8 cellular contexts compared by ENCODE assay signal in genomic region chr1:167936068-167936929, GRCh38. TPM values are rescaled to one million over a fixed set of nuclear protein-coding genes. Genes with fewer than 3 reads are reported as not detected.
DNase-seq lines count a peak whose midpoint lies in the region; ATAC-seq and TF ChIP-seq lines count a peak whose summit lies in the region.

Gene DCAF6, plus strand, starts transcription at chr1:167936683. Its CDS starts 229 bp downstream, at chr1:167936912.

- H3K79me2 ChIP-seq in SK-N-SH (ENCODE audit: insufficient read depth): peaks cover 87% of the 10 kb centered on the region

- H3K4me2 ChIP-seq in SK-N-SH: peak within 1 kb of the TSS; percentile 89

- peak within 1 kb of the TSS; percentile 94 to 100 for H3K27ac ChIP-seq in SK-N-SH (ENCODE audit: low read depth in 2 of 2, low read length in 1 of 2)

- no peak; a peak in 1 of 4 replicates for TF ChIP-seq EP300 in SK-N-SH (IDR thresholded peaks at IDR 0.05; ENCODE audit: borderline replicate concordance in 1 of 2, low read depth in 1 of 2, low read length in 1 of 2)

- H3K4me1 ChIP-seq in SK-N-SH (ENCODE audit: control insufficient read depth in 1 of 2, insufficient read depth in 2 of 2, low read depth in 1 of 2, low read length in 1 of 2): peaks cover 8 to 27% of the 10 kb centered on the region in 2 experiments; a peak in 3 of 4 replicates

- DNase-seq in GM04504 (ENCODE audit: low read depth) (peak; percentile 97), NCI-H1048 (lab: John Stamatoyannopoulos, UW) (peak; percentile 96), SK-N-SH (peak; percentile 97), germinal center (ENCODE audit: low spot score) (peak; percentile 99), non-pigmented ciliary epithelial cell (ENCODE audit: low read depth) (peak; percentile 94), superior temporal gyrus (ENCODE audit: extremely low spot score) (peak; percentile 99)
- peak; percentile 97 for DNase-seq in activated naive CD4-positive, alpha-beta T cell treated with anti-CD3 and anti-CD28 coated beads, Interleukin-2, amount 50 U/mL, for 16 hours

- no peaks in the 10 kb centered on the region for H3K9me2 ChIP-seq in SK-N-SH

- peak within 1 kb of the TSS; percentile 69 for H2AFZ ChIP-seq in SK-N-SH (ENCODE audit: low read depth)

- no peak for TF ChIP-seq RAD21 in SK-N-SH (IDR thresholded peaks at IDR 0.05; ENCODE audit: low read length)

- CTCF ChIA-PET in SK-N-SH (lab: Yijun Ruan, JAX): interaction anchor here (0.6 to 1.1 kb wide), 7 partner anchors 15 to 163 kb away, joined by 3 to 5 read pairs (median 3); no protein-coding TSS in a partner anchor

- peak; percentile 74 for ATAC-seq in HG02571 (IDR thresholded peaks at IDR 0.05; ENCODE audit: unreplicated experiment)

- POLR2A ChIA-PET in SK-N-SH (lab: Yijun Ruan, JAX): interaction anchor here (1.0 to 1.3 kb wide), 3 partner anchors 200 to 214 kb away, joined by 3 read pairs; partner anchors contain the start of gene MPZL1

- H3K9ac ChIP-seq in SK-N-SH: peak within 1 kb of the TSS; percentile 94

- peak within 1 kb of the TSS; percentile 71 to 81 for H3K4me3 ChIP-seq in SK-N-SH (ENCODE audit: low read depth in 2 of 2, low read length in 1 of 2)

- H3K36me3 ChIP-seq in SK-N-SH (replicated peaks in 1 of 2; ENCODE audit: control insufficient read depth in 1 of 2, insufficient read depth in 2 of 2, low read length in 1 of 2): no peaks in the 10 kb centered on the region

- no peaks in the 10 kb centered on the region for H3K27me3 ChIP-seq in SK-N-SH (ENCODE audit: insufficient read depth)

- no peak for TF ChIP-seq CTCF in SK-N-SH (IDR thresholded peaks at IDR 0.05)

- H3F3A ChIP-seq in SK-N-SH (replicated peaks; ENCODE audit: insufficient read depth): peaks cover 10% of the 10 kb centered on the region

- no peaks in the 10 kb centered on the region for H3K9me3 ChIP-seq in SK-N-SH

- WGBS in SK-N-SH (ENCODE audit: low lambda C conversion rate): under 1% methylated on average over 35 of the region's 58 CpGs

- H4K20me1 ChIP-seq in SK-N-SH (ENCODE audit: insufficient read depth): peaks cover 34% of the 10 kb centered on the region

TF ChIP-seq in SK-N-SH, 30 proteins besides CTCF, POLR2A, EP300 and RAD21:
- TF ChIP-seq TAF1 (IDR thresholded peaks at IDR 0.05; ENCODE audit: borderline replicate concordance, low read depth, low read length): peak; percentile 65; the same call in 1 of the 2 replicates
- TF ChIP-seq POLR2AphosphoS5 (IDR thresholded peaks at IDR 0.05; ENCODE audit: low read depth, low read length): peak; percentile 68
- TF ChIP-seq EZH2phosphoT487 (IDR thresholded peaks at IDR 0.05; ENCODE audit: borderline replicate concordance, low read depth): no peak
- no peak for TF ChIP-seq SMC3 (IDR thresholded peaks at IDR 0.05; ENCODE audit: low read depth, low read length)
- peak; percentile 98 for TF ChIP-seq YY1 (IDR thresholded peaks at IDR 0.05; ENCODE audit: low read depth)
- peak; percentile 56 for TF ChIP-seq GABPA (IDR thresholded peaks at IDR 0.05; ENCODE audit: low read depth)
- peak; percentile 35 for TF ChIP-seq NFIC (IDR thresholded peaks at IDR 0.05; ENCODE audit: borderline replicate concordance)
- TF ChIP-seq NRF1 (IDR thresholded peaks at IDR 0.05; ENCODE audit: low read depth, low read length): peak; percentile 97
- peak; percentile 32; the same call in 1 of the 2 replicates for TF ChIP-seq RFX5 (IDR thresholded peaks at IDR 0.05; ENCODE audit: low read length)
- peak; percentile 99 for TF ChIP-seq CHD2 (IDR thresholded peaks at IDR 0.05; ENCODE audit: low read length, partially characterized antibody)
- TF ChIP-seq RCOR1 (IDR thresholded peaks at IDR 0.05; ENCODE audit: low read length): peak; percentile 69
- 0 out of 2 replicates have a peak, but pooled peaks have one; percentile 2 for TF ChIP-seq TCF12 (IDR thresholded peaks at IDR 0.05)
- TF ChIP-seq MAX (IDR thresholded peaks at IDR 0.05; ENCODE audit: low read depth): peak; percentile 68
- TF ChIP-seq MXI1 (IDR thresholded peaks at IDR 0.05; ENCODE audit: low read depth, low read length): peak; percentile 66; the same call in 1 of the 2 replicates
- TF ChIP-seq REST (IDR thresholded peaks at IDR 0.05; ENCODE audit: low read depth, low read length): no peak
- peak; percentile 98 for TF ChIP-seq ZBTB33 (IDR thresholded peaks at IDR 0.05; ENCODE audit: borderline replicate concordance, low read depth)

RNA-seq across cellular contexts. Expression of gene DCAF6, which starts in this region (rescaled TPM):
- polyA plus RNA-seq in SK-N-SH (2012; rRNA removed): 31.3 and 46.1 TPM in 2 replicates
- polyA plus RNA-seq in SK-N-SH (2012; cell fraction: cytosol; rRNA removed): 50.7 and 65.5 TPM in 2 replicates
- polyA plus RNA-seq in SK-N-SH (2012; cell fraction: nucleus; rRNA removed): 20.4 and 36.3 TPM in 2 replicates

Comparison
In these comparisons a context has a peak if more than half of its experiments do, and no peak if none do; other contexts are left out.
1. Peak in every context shown above with its lines: DNase-seq, ATAC-seq, H3K4me3 ChIP-seq and H3K27ac ChIP-seq.